11 cellular contexts compared by ENCODE assay signal in the genomic region with DNA sequence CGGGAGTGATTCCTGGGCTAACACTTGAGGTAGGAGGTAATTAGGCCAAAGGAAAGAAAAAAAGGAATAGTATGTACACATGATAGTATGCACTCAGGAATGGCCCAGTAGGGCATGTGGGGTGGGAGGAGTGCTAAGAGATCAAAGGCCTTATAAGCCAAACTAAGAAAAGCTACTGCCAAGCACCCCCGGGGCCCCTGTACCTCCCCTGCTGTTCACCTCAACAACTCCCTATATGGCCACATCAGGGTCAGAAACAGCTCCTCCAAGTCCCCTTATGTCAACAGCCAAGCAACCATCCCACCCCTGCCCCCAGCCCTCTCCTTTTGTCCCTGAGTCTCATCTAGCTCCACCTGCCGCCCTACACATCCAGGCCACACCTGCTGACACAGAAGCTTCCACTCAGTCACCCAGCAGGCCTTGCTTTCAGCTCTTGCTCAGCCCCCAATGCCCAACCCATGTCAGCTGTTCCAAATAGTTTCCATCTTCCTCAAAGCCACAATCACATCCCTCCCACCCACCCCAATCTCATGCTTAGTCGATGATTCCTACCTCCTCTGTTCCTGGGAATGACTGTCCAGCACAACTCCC.
DNase-seq lines count a peak whose midpoint lies in the region; ATAC-seq, FAIRE-seq and TF ChIP-seq lines count a peak whose summit lies in the region.
"Had no signal": no experiment of that assay in that cellular context is flagged by ENCODE, and none has a peak within 500 bp of the region (broad histone marks: within the 10 kb centered on the region; RNA-seq: fewer than 3 reads in every experiment).

No MANE protein-coding gene starts in this region.

- ATAC-seq in GM21619 (IDR thresholded peaks at IDR 0.05; ENCODE audit: unreplicated experiment) (no peak), GM18861 (IDR thresholded peaks at IDR 0.05; ENCODE audit: unreplicated experiment) (no peak), sciatic nerve (no peak)
- ATAC-seq: SK-N-SH treated with all-trans-retinoic acid at 6 μM for 48 hours had no signal

- TF ChIP-seq CTCF in kidney epithelial cell (IDR thresholded peaks at IDR 0.05; ENCODE audit: insufficient read depth, low read length, poor library complexity, severe bottlenecking), result no peak

- H3K27me3 ChIP-seq in kidney epithelial cell (ENCODE audit: control insufficient read depth, insufficient read depth, low read length) (no peaks in the 10 kb centered on the region), small intestine (ENCODE audit: control insufficient read depth in 2 of 2, insufficient read depth in 2 of 2, low read length in 2 of 2) (no peaks in the 10 kb centered on the region), H7 (ENCODE audit: control insufficient read depth, insufficient read depth, low read length) (no peaks in the 10 kb centered on the region)

- H3K36me3 ChIP-seq in kidney epithelial cell (ENCODE audit: control insufficient read depth, insufficient read depth, low read length), result no peaks in the 10 kb centered on the region
- H3K36me3 ChIP-seq in small intestine (ENCODE audit: control insufficient read depth in 2 of 2, insufficient read depth in 2 of 2, low read length in 2 of 2), result no peaks in the 10 kb centered on the region
- H3K36me3 ChIP-seq in H7 (replicated peaks; ENCODE audit: control insufficient read depth, insufficient read depth, low read length), result no peaks in the 10 kb centered on the region

- H3K4me1 ChIP-seq in small intestine (ENCODE audit: control insufficient read depth in 2 of 2, insufficient read depth in 1 of 2, low read depth in 1 of 2, low read length in 1 of 2), result peaks cover 7 to 8% of the 10 kb centered on the region in 2 donors

- 30 to 58% (median 50%) methylated on average over 4 of the region's 4 CpGs for WGBS in small intestine, 3 donors

- intact Hi-C loops in sciatic nerve (cut with DNase I), result no loop called here

- H3K4me3 ChIP-seq in kidney epithelial cell (ENCODE audit: low read depth, low read length) (no peak overlapping the region), small intestine (ENCODE audit: low read depth in 1 of 2, low read length in 2 of 2) (no peak overlapping the region), H7 (ENCODE audit: insufficient read depth, low read depth, low read length) (no peak overlapping the region)
- H3K4me3 ChIP-seq: K562 had no signal

- DNase-seq in NCI-H146 (lab: John Stamatoyannopoulos, UW) (peak; percentile 87), kidney epithelial cell (ENCODE audit: low read depth) (peak; percentile 18), small intestine (no peak), H7 (no peak), sciatic nerve (ENCODE audit: low spot score) (no peak)

- H3K9me3 ChIP-seq in small intestine (ENCODE audit: control insufficient read depth, low read depth), result no peaks in the 10 kb centered on the region

- no peak for FAIRE-seq in small intestine (lab: Jason Lieb, UNC)
- FAIRE-seq: GM12892, K562 had no signal

- H3K27ac ChIP-seq in angular gyrus (ENCODE audit: low read depth, low read length) (peak overlapping the region; percentile 32), small intestine (ENCODE audit: low read depth in 1 of 2, low read length in 1 of 2) (peak overlapping the region; percentile 14 to 83)

Comparison
In these comparisons a context has a peak if more than half of its experiments do, and no peak if none do; other contexts are left out.
1. DNase-seq: peak in NCI-H146 (single experiment) and kidney epithelial cell (single experiment); none in small intestine (single experiment), H7 (single experiment) and sciatic nerve (single experiment).